26 cellular contexts compared by ENCODE assay signal in genomic region chr20:41913146-41913545, GRCh38.
DNase-seq lines count a peak whose midpoint lies in the region; ATAC-seq, FAIRE-seq and TF ChIP-seq lines count a peak whose summit lies in the region.
"Had no signal": no experiment of that assay in that cellular context is flagged by ENCODE, and none has a peak within 500 bp of the region (broad histone marks: within the 10 kb centered on the region; RNA-seq: fewer than 3 reads in every experiment).

No MANE protein-coding gene starts in this region.

- H3K27me3 ChIP-seq in HepG2 (ENCODE audit: control insufficient read depth in 1 of 2, insufficient read depth in 2 of 2, low read length in 2 of 2) (no peaks in the 10 kb centered on the region; a peak in 2 of 5 replicates), right lobe of liver (no peaks in the 10 kb centered on the region), H1 (replicated peaks in 1 of 4; ENCODE audit: control insufficient read depth in 3 of 4, extremely low read depth in 1 of 4, insufficient read depth in 3 of 4, low read length in 3 of 4) (no peaks in the 10 kb centered on the region), prostate gland (replicated peaks; ENCODE audit: insufficient read depth) (no peaks in the 10 kb centered on the region)
- H3K27me3 ChIP-seq: BE2C, BLaER1 had no signal

- H4K8ac ChIP-seq in H1 (ENCODE audit: extremely low read depth, insufficient read depth, low read length), result no peak overlapping the region

- H4K5ac ChIP-seq in H1 (ENCODE audit: insufficient read length, low read depth, low read length), result no peak overlapping the region

- H3K4me3 ChIP-seq in HepG2 (replicated peaks in 1 of 3; ENCODE audit: insufficient read depth in 1 of 3, low read depth in 2 of 3, low read length in 3 of 3), result no peak overlapping the region
- no peak overlapping the region for H3K4me3 ChIP-seq in right lobe of liver
- no peak overlapping the region for H3K4me3 ChIP-seq in H1 (ENCODE audit: extremely low read depth in 1 of 4, insufficient read depth in 2 of 4, low read depth in 3 of 4, low read length in 4 of 4)
- H3K4me3 ChIP-seq in prostate gland, result no peak overlapping the region
- H3K4me3 ChIP-seq: BLaER1, GM12878 had no signal

- no peak overlapping the region for H3K27ac ChIP-seq in HepG2 (ENCODE audit: extremely low read length, insufficient read depth, low read length)
- H3K27ac ChIP-seq in right lobe of liver, result no peak overlapping the region
- H3K27ac ChIP-seq in H1 (ENCODE audit: low read depth, low read length), result no peak overlapping the region
- H3K27ac ChIP-seq in prostate gland, result no peak overlapping the region
- H3K27ac ChIP-seq: 22Rv1, BLaER1 had no signal

- in situ Hi-C loops in HepG2 (cut with HindIII; ENCODE audit: extremely low pct_ligation_motif_present, low pct_unique_long_range_greater_than_20kb), result no loop called here

- no peak for TF ChIP-seq EP300 in HepG2 (IDR thresholded peaks at IDR 0.05; ENCODE audit: low read depth in 2 of 2, low read length in 2 of 2)
- TF ChIP-seq EP300 in HepG2 (CRISPR knock-in tag; IDR thresholded peaks at IDR 0.05; ENCODE audit: borderline replicate concordance), result no peak
- no peak for TF ChIP-seq EP300 in H1 (IDR thresholded peaks at IDR 0.05; ENCODE audit: borderline replicate concordance in 1 of 2, low read depth in 2 of 2, low read length in 2 of 2)

- TF ChIP-seq CTCF in HepG2 (CRISPR knock-in tag; IDR thresholded peaks at IDR 0.05), result no peak
- TF ChIP-seq CTCF in right lobe of liver (IDR thresholded peaks at IDR 0.05), result no peak
- no peak for TF ChIP-seq CTCF in H1 (IDR thresholded peaks at IDR 0.05; ENCODE audit: control extremely low read depth in 1 of 3, insufficient read depth in 1 of 3, low read depth in 1 of 3, low read length in 3 of 3)
- no peak for TF ChIP-seq CTCF in prostate gland (IDR thresholded peaks at IDR 0.05)

- H2BK5ac ChIP-seq in H1 (ENCODE audit: low read depth, low read length), result no peak overlapping the region

- H2BK12ac ChIP-seq in H1 (ENCODE audit: low read depth, low read length), result no peak overlapping the region

- no peak overlapping the region for H3K18ac ChIP-seq in H1 (ENCODE audit: extremely low read depth, low read length)

- no peak for TF ChIP-seq POLR2A in HepG2 (IDR thresholded peaks at IDR 0.05; ENCODE audit: insufficient read depth in 1 of 2, low read depth in 2 of 2, low read length in 2 of 2)
- TF ChIP-seq POLR2A in right lobe of liver (IDR thresholded peaks at IDR 0.05), result no peak
- TF ChIP-seq POLR2A in H1 (IDR thresholded peaks at IDR 0.05; ENCODE audit: control extremely low read depth in 1 of 2, low read depth in 2 of 2, low read length in 2 of 2), result no peak
- TF ChIP-seq POLR2A in prostate gland (IDR thresholded peaks at IDR 0.05), result no peak

- H3K9me3 ChIP-seq in HepG2 (ENCODE audit: low read length), result no peaks in the 10 kb centered on the region
- H3K9me3 ChIP-seq in right lobe of liver, result no peaks in the 10 kb centered on the region
- H3K9me3 ChIP-seq in H1 (ENCODE audit: insufficient read depth in 2 of 2, low read depth in 1 of 2, low read length in 1 of 2), result peaks cover 0 to 4% of the 10 kb centered on the region in 2 experiments; a peak in 2 of 4 replicates
- H3K9me3 ChIP-seq in prostate gland, result no peaks in the 10 kb centered on the region
- H3K9me3 ChIP-seq: BE2C had no signal

- H3K4ac ChIP-seq in H1 (replicated peaks; ENCODE audit: insufficient read length, low read depth, low read length), result no peak overlapping the region

- H2BK20ac ChIP-seq in H1 (ENCODE audit: low read length), result no peak overlapping the region

- no TSS peak for BruUV-seq in HepG2 (replicated peaks; lab: Mats Ljungman, UMichigan)

- TF ChIP-seq RAD21 in HepG2 (CRISPR knock-in tag; IDR thresholded peaks at IDR 0.05) (no peak), H1 (IDR thresholded peaks at IDR 0.05 in 1 of 2, conservative IDR thresholded peaks at IDR 0.05 in 1 of 2; ENCODE audit: low read depth in 2 of 2, low read length in 2 of 2) (no peak)

- CTCF ChIA-PET in HepG2 (lab: Yijun Ruan, JAX; ENCODE audit: low intra/inter-chr PET ratio, low total read pairs) (no interaction called here), H1 (lab: Charles Lee; ENCODE audit: partially characterized antibody) (no interaction called here)

- H3K79me2 ChIP-seq in HepG2 (ENCODE audit: insufficient read depth, low read length), result no peaks in the 10 kb centered on the region
- no peaks in the 10 kb centered on the region for H3K79me2 ChIP-seq in H1 (ENCODE audit: control insufficient read depth in 1 of 2, insufficient read depth in 2 of 2, low read length in 2 of 2)

- no peak overlapping the region for H3K14ac ChIP-seq in H1 (ENCODE audit: insufficient read length)

- H4K91ac ChIP-seq in H1 (replicated peaks; ENCODE audit: insufficient read length, low read length), result no peak overlapping the region

- no peak overlapping the region for H3K9ac ChIP-seq in HepG2 (ENCODE audit: insufficient read depth, low read depth, low read length)
- no peak overlapping the region for H3K9ac ChIP-seq in H1 (replicated peaks in 1 of 4; ENCODE audit: extremely low read depth in 1 of 4, low read depth in 3 of 4, low read length in 3 of 4)
- H3K9ac ChIP-seq: BLaER1 had no signal

- FAIRE-seq in HepG2 (lab: Jason Lieb, UNC) (no peak), H1 (lab: Jason Lieb, UNC) (no peak)
- FAIRE-seq: GM12878, GM12892, GM18507 had no signal

- H3K36me3 ChIP-seq in HepG2 (replicated peaks in 1 of 2; ENCODE audit: control insufficient read depth in 1 of 2, insufficient read depth in 2 of 2, low read length in 2 of 2) (no peaks in the 10 kb centered on the region), right lobe of liver (no peaks in the 10 kb centered on the region), H1 (ENCODE audit: control insufficient read depth in 2 of 4, insufficient read depth in 4 of 4, low read length in 3 of 4) (no peaks in the 10 kb centered on the region), prostate gland (no peaks in the 10 kb centered on the region)
- H3K36me3 ChIP-seq: BE2C, BLaER1 had no signal

- DNase-seq in HepG2 (ENCODE audit: low spot score) (no peak), right lobe of liver (no peak), NCI-H69 (lab: John Stamatoyannopoulos, UW) (peak; percentile 4), H1 (ENCODE audit: low read depth in 1 of 2, low spot score in 2 of 2) (no peak), prostate gland (ENCODE audit: low spot score) (no peak), NCI-H345 treated with DMSO at 0.1 percent for 48 hours (lab: John Stamatoyannopoulos, UW; ENCODE audit: unreplicated experiment) (no peak)
- DNase-seq in stimulated activated naive CD4-positive, alpha-beta T cell treated with Interleukin-2 at 50 U/mL for 16 hours (lab: John Stamatoyannopoulos, UW), result no peak
- DNase-seq: ACHN; BE2C; C1 segment of cervical spinal cord; CD4-positive, alpha-beta memory T cell; CD4-positive, CD25-positive, alpha-beta regulatory T cell; CD8-positive, alpha-beta memory T cell; COR-L47; DMS 273 treated with DMSO at 0.1 percent for 48 hours; DMS153; DMS53; DMS79; DND-41; EL; GDM1 had no signal

- H3K4me1 ChIP-seq in HepG2 (ENCODE audit: insufficient read depth, low read length) (no peaks in the 10 kb centered on the region), right lobe of liver (no peaks in the 10 kb centered on the region), H1 (replicated peaks in 1 of 4; ENCODE audit: control insufficient read depth in 3 of 4, insufficient read depth in 4 of 4, low read length in 3 of 4) (no peaks in the 10 kb centered on the region), prostate gland (replicated peaks) (no peaks in the 10 kb centered on the region)
- H3K4me1 ChIP-seq: BE2C, BLaER1 had no signal

- H2AFZ ChIP-seq in HepG2 (ENCODE audit: low read length) (no peak overlapping the region), H1 (ENCODE audit: low read length) (no peak overlapping the region)

- ATAC-seq in HepG2, result no peak
- no peak for ATAC-seq in right lobe of liver
- ATAC-seq: GM12878 had no signal

- H2BK15ac ChIP-seq in H1 (ENCODE audit: low read length), result no peak overlapping the region

- H3K23ac ChIP-seq in H1 (ENCODE audit: insufficient read length), result no peak overlapping the region

- H2AK5ac ChIP-seq in H1 (ENCODE audit: low read depth, low read length), result no peak overlapping the region

- no peak overlapping the region for H2BK120ac ChIP-seq in H1 (replicated peaks; ENCODE audit: low read depth, low read length)

- H3K79me1 ChIP-seq in H1 (ENCODE audit: low read depth, low read length), result no peaks in the 10 kb centered on the region

- H3K23me2 ChIP-seq in H1 (ENCODE audit: low read depth, low read length), result no peaks in the 10 kb centered on the region

- H3K4me2 ChIP-seq in HepG2 (ENCODE audit: low read depth, low read length), result no peak overlapping the region
- H3K4me2 ChIP-seq in H1 (ENCODE audit: insufficient read depth in 1 of 2, low read depth in 2 of 2, low read length in 2 of 2), result no peak overlapping the region
- H3K4me2 ChIP-seq: BLaER1 had no signal

- intact Hi-C loops in HepG2 (cut with micrococcal nuclease; ENCODE audit: unreplicated experiment), result no loop called here
- intact Hi-C loops in right lobe of liver (cut with DNase I), result no loop called here
- intact Hi-C loops in prostate gland (cut with DNase I), result no loop called here

- POLR2A ChIA-PET in HepG2 (lab: Yijun Ruan, JAX), result no interaction called here
- POLR2A ChIA-PET in H1 (lab: Charles Lee; ENCODE audit: partially characterized antibody), result no interaction called here

- H3K56ac ChIP-seq in H1 (replicated peaks; ENCODE audit: insufficient read length, low read depth, low read length), result no peak overlapping the region

- no peaks in the 10 kb centered on the region for H4K20me1 ChIP-seq in HepG2 (ENCODE audit: insufficient read depth, low read length)
- H4K20me1 ChIP-seq in H1 (replicated peaks in 1 of 2; ENCODE audit: control insufficient read depth in 1 of 2, insufficient read depth in 2 of 2, low read length in 2 of 2), result no peaks in the 10 kb centered on the region
- H4K20me1 ChIP-seq: BLaER1 had no signal

TF ChIP-seq in H1, 55 proteins besides CTCF, POLR2A, EP300 and RAD21:
- TF ChIP-seq CHD1 (IDR thresholded peaks at IDR 0.05; ENCODE audit: low read depth, low read length), result no peak
- no peak for TF ChIP-seq SIX5 (IDR thresholded peaks at IDR 0.05; ENCODE audit: low read depth, low read length)
- TF ChIP-seq MAFK (IDR thresholded peaks at IDR 0.05; ENCODE audit: low read depth, low read length), result peak; percentile 33; the same call in 1 of the 2 replicates
- no peak for TF ChIP-seq KDM1A (IDR thresholded peaks at IDR 0.05; ENCODE audit: borderline replicate concordance, low read length)
- TF ChIP-seq SAP30 (IDR thresholded peaks at IDR 0.05; ENCODE audit: insufficient read depth, insufficient replicate concordance, low read length), result no peak
- no peak for TF ChIP-seq HDAC6 (IDR thresholded peaks at IDR 0.05; ENCODE audit: low read depth, low read length)
TF ChIP-seq in H1: peak in this region for 1.

Comparison
In these comparisons a context has a peak if more than half of its experiments do, and no peak if none do; other contexts are left out.
1. Of the 41 proteins assayed by ChIP-seq in both HepG2 and H1: peak only in HepG2: none; only in H1: none; in both: MAFK; in neither: 40.